In the genomic region with DNA sequence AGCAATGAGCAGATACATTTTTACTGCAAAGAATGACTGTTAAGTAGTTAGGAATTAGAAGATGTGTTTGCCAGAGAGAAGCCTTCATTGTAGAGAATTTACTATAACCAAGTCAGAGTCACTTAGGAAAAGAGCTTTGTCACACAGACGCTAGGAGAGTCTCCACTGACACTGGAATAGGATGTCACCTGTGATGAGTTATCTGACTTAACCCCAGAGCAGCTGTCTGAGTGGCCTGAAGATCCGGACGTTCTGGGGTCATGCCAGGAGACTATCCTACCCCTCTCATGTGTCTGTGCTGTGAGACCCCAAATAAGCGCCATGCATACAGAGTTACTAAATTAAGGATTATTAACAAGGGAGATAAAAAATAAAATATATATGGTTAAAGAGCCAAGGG, we compare ENCODE assay signal across 29 cellular contexts. TPM values are rescaled to one million over a fixed set of nuclear protein-coding genes. Genes with fewer than 3 reads are reported as not detected.
DNase-seq lines count a peak whose midpoint lies in the region; ATAC-seq and TF ChIP-seq lines count a peak whose summit lies in the region.
"Had no signal": no experiment of that assay in that cellular context is flagged by ENCODE, and none has a peak within 500 bp of the region (broad histone marks: within the 10 kb centered on the region; RNA-seq: fewer than 3 reads in every experiment).

No MANE protein-coding gene starts in this region.

- H3K9me3 ChIP-seq in breast epithelium (no peaks in the 10 kb centered on the region), vagina (no peaks in the 10 kb centered on the region)

- H3K4me3 ChIP-seq in breast epithelium (no peak overlapping the region), coronary artery (no peak overlapping the region), vagina (no peak overlapping the region)
- H3K4me3 ChIP-seq: K562 had no signal

- no peaks in the 10 kb centered on the region for H3K27me3 ChIP-seq in breast epithelium
- no peaks in the 10 kb centered on the region for H3K27me3 ChIP-seq in vagina
- H3K27me3 ChIP-seq: brain microvascular endothelial cell had no signal

- no peak for TF ChIP-seq POLR2A in breast epithelium (IDR thresholded peaks at IDR 0.05)
- no peak for TF ChIP-seq POLR2A in vagina (IDR thresholded peaks at IDR 0.05)

- CTCF ChIA-PET in MCF 10A (lab: Yijun Ruan, JAX): interaction anchor here (0.7 to 2.4 kb wide), 5 partner anchors 17 to 57 kb away, joined by 3 to 8 read pairs (median 4); no protein-coding TSS in a partner anchor

- no TSS peak for BruUV-seq in MCF 10A (replicated peaks; lab: Mats Ljungman, UMichigan)

- H3K27me3 Mint-ChIP-seq in MCF 10A (ENCODE audit: insufficient read depth, unreplicated experiment) (no peaks in the 10 kb centered on the region), osteocyte (ENCODE audit: unreplicated experiment) (no peaks in the 10 kb centered on the region)
- H3K27me3 Mint-ChIP-seq: activated CD8-positive, alpha-beta T cell treated with anti-CD3 and anti-CD28 coated beads for 36 hours; CD4-positive, alpha-beta T cell had no signal

- POLR2A ChIA-PET in MCF 10A (lab: Yijun Ruan, JAX): interaction anchor here (0.6 to 1.0 kb wide), 2 partner anchors 12 to 16 kb away, joined by 3 to 4 read pairs; no protein-coding TSS in a partner anchor

- peaks cover 31% of the 10 kb centered on the region for H3K36me3 Mint-ChIP-seq in MCF 10A (ENCODE audit: insufficient read depth, unreplicated experiment)
- peaks cover 67% of the 10 kb centered on the region for H3K36me3 Mint-ChIP-seq in osteocyte (ENCODE audit: unreplicated experiment)
- H3K36me3 Mint-ChIP-seq: activated naive CD4-positive, alpha-beta T cell treated with anti-CD3 and anti-CD28 coated beads, Interleukin-2, amount 10 ng/mL, durations not matched to agents 7 days and 5 days; stimulated activated effector memory CD8-positive, alpha-beta T cell treated with anti-CD3 and anti-CD28 coated beads, Interleukin-12 subunit alpha, Interleukin-12 subunit beta, amount 100 ng/mL, for 72 hours had no signal

- no peak for ATAC-seq in stimulated activated naive CD8-positive, alpha-beta T cell treated with anti-CD3 and anti-CD28 coated beads, Interleukin-15, Interleukin-2, amounts not matched to agents 100 U/mL and 50 U/mL, for 24 hours
- ATAC-seq: activated CD4-positive, alpha-beta T cell treated with anti-CD3 and anti-CD28 coated beads for 36 hours; activated CD8-positive, alpha-beta T cell treated with anti-CD3 and anti-CD28 coated beads for 36 hours; K562; left lobe of liver; naive thymus-derived CD4-positive, alpha-beta T cell; stimulated activated effector memory CD8-positive, alpha-beta T cell treated with anti-CD3 and anti-CD28 coated beads, Interleukin-12 subunit alpha, Interleukin-12 subunit beta, amount 100 ng/mL, for 72 hours had no signal

- peaks cover 14% of the 10 kb centered on the region for H3K4me1 Mint-ChIP-seq in MCF 10A (ENCODE audit: insufficient read depth, unreplicated experiment)
- peaks cover 45% of the 10 kb centered on the region for H3K4me1 Mint-ChIP-seq in osteocyte (ENCODE audit: unreplicated experiment)
- H3K4me1 Mint-ChIP-seq: activated CD4-positive, alpha-beta T cell treated with anti-CD3 and anti-CD28 coated beads for 36 hours; activated naive CD4-positive, alpha-beta T cell treated with anti-CD3 and anti-CD28 coated beads, Interleukin-2, amount 10 ng/mL, durations not matched to agents 7 days and 5 days; stimulated activated effector memory CD8-positive, alpha-beta T cell treated with anti-CD3 and anti-CD28 coated beads, Interleukin-12 subunit alpha, Interleukin-12 subunit beta, amount 100 ng/mL, for 72 hours had no signal

- H3K36me3 ChIP-seq in breast epithelium (no peaks in the 10 kb centered on the region), vagina (peaks cover 0 to 14% of the 10 kb centered on the region in 2 donors)

- intact Hi-C loops in breast epithelium (cut with DNase I; ENCODE audit: low total_unique reads) (no loop called here), MCF 10A (cut with micrococcal nuclease) (no loop called here), vagina (cut with DNase I) (no loop called here)

- H3K4me3 Mint-ChIP-seq in MCF 10A (ENCODE audit: unreplicated experiment) (no peak overlapping the region), osteocyte (ENCODE audit: unreplicated experiment) (no peak overlapping the region)
- H3K4me3 Mint-ChIP-seq: activated CD4-positive, alpha-beta T cell treated with anti-CD3 and anti-CD28 coated beads for 36 hours; activated CD8-positive, alpha-beta T cell treated with anti-CD3 and anti-CD28 coated beads for 36 hours; activated naive CD4-positive, alpha-beta T cell treated with anti-CD3 and anti-CD28 coated beads, Interleukin-2, amount 10 ng/mL, durations not matched to agents 7 days and 5 days; CD4-positive, alpha-beta T cell; naive thymus-derived CD4-positive, alpha-beta T cell; stimulated activated effector memory CD8-positive, alpha-beta T cell treated with anti-CD3 and anti-CD28 coated beads, Interleukin-12 subunit alpha, Interleukin-12 subunit beta, amount 100 ng/mL, for 72 hours had no signal

- H3K27ac Mint-ChIP-seq in MCF 10A (ENCODE audit: low read depth, unreplicated experiment): no peak overlapping the region
- peak overlapping the region; percentile 52 for H3K27ac Mint-ChIP-seq in osteocyte (ENCODE audit: unreplicated experiment)
- H3K27ac Mint-ChIP-seq: activated CD4-positive, alpha-beta T cell treated with anti-CD3 and anti-CD28 coated beads for 36 hours; activated CD8-positive, alpha-beta T cell treated with anti-CD3 and anti-CD28 coated beads for 36 hours; activated naive CD4-positive, alpha-beta T cell treated with anti-CD3 and anti-CD28 coated beads, Interleukin-2, amount 10 ng/mL, durations not matched to agents 7 days and 5 days; CD4-positive, alpha-beta T cell; naive thymus-derived CD4-positive, alpha-beta T cell; stimulated activated effector memory CD8-positive, alpha-beta T cell treated with anti-CD3 and anti-CD28 coated beads, Interleukin-12 subunit alpha, Interleukin-12 subunit beta, amount 100 ng/mL, for 72 hours had no signal

- H3K27ac ChIP-seq in breast epithelium (peak overlapping the region; percentile 38 to 66), coronary artery (peak overlapping the region; percentile 62 to 64), vagina (peak overlapping the region; percentile 42)
- H3K27ac ChIP-seq: brain microvascular endothelial cell had no signal

- TF ChIP-seq CTCF in breast epithelium (IDR thresholded peaks at IDR 0.05) (no peak), MCF 10A (IDR thresholded peaks at IDR 0.05; ENCODE audit: unreplicated experiment) (no peak), coronary artery (IDR thresholded peaks at IDR 0.05) (no peak), osteocyte (IDR thresholded peaks at IDR 0.05) (no peak), vagina (IDR thresholded peaks at IDR 0.05) (no peak)

- H3K9me3 Mint-ChIP-seq in MCF 10A (ENCODE audit: unreplicated experiment) (no peaks in the 10 kb centered on the region), osteocyte (ENCODE audit: unreplicated experiment) (no peaks in the 10 kb centered on the region)
- H3K9me3 Mint-ChIP-seq: activated CD8-positive, alpha-beta T cell treated with anti-CD3 and anti-CD28 coated beads for 36 hours; activated naive CD4-positive, alpha-beta T cell treated with anti-CD3 and anti-CD28 coated beads, Interleukin-2, amount 10 ng/mL, durations not matched to agents 7 days and 5 days; CD4-positive, alpha-beta T cell; naive thymus-derived CD4-positive, alpha-beta T cell; stimulated activated effector memory CD8-positive, alpha-beta T cell treated with anti-CD3 and anti-CD28 coated beads, Interleukin-12 subunit alpha, Interleukin-12 subunit beta, amount 100 ng/mL, for 72 hours had no signal

- DNase-seq in breast epithelium (ENCODE audit: low spot score in 2 of 2) (no peak), MCF 10A (ENCODE audit: unreplicated experiment) (no peak), coronary artery (ENCODE audit: low spot score) (no peak), osteocyte (ENCODE audit: extremely low spot score, unreplicated experiment) (no peak), vagina (ENCODE audit: extremely low spot score in 2 of 2) (no peak), pons (ENCODE audit: low spot score) (no peak), SKM-1 (lab: John Stamatoyannopoulos, UW; ENCODE audit: unreplicated experiment) (no peak)
- no peak for DNase-seq in stimulated activated naive CD8-positive, alpha-beta T cell treated with anti-CD3 and anti-CD28 coated beads, Interleukin-15, Interleukin-2, amounts not matched to agents 100 U/mL and 50 U/mL, for 24 hours
- DNase-seq: activated CD4-positive, alpha-beta T cell treated with anti-CD3 and anti-CD28 coated beads for 36 hours; activated CD8-positive, alpha-beta memory T cell treated with anti-CD3 and anti-CD28 coated beads, Interleukin-2, amount 50 U/mL, for 48 hours; activated CD8-positive, alpha-beta T cell treated with anti-CD3 and anti-CD28 coated beads for 36 hours; activated naive CD4-positive, alpha-beta T cell treated with anti-CD3 and anti-CD28 coated beads, Interleukin-2, amount 10 ng/mL, durations not matched to agents 7 days and 5 days; AML-193; brain microvascular endothelial cell; CD4-positive, alpha-beta T cell; effector CD4-positive, alpha-beta T cell; glutamatergic neuron; GOT3; naive thymus-derived CD4-positive, alpha-beta T cell; NCI-H1105; NCI-H187; NCI-H446 treated with DMSO at 0.1 percent for 48 hours; NCI-H774; nucleus accumbens; SW 1271 had no signal

- H3K4me1 ChIP-seq in breast epithelium (peaks cover 0 to 4% of the 10 kb centered on the region in 2 donors), vagina (peaks cover 53% of the 10 kb centered on the region)

RNA-seq across cellular contexts. Expression of a gene that starts 43.7 kb away (rescaled TPM):
- 100 to 1,000 TPM in 2 of 3 donors, 10 to 100 TPM in 1; 80.1 to 286 (median 181) TPM for total RNA-seq in breast epithelium
- 100 and 101 TPM in 2 replicates for total RNA-seq in MCF 10A (2022)
- total RNA-seq in osteocyte: 419 and 441 TPM in 2 replicates
- 156 TPM for total RNA-seq in vagina
- total RNA-seq: OCI-LY7 had no signal
